In the genomic region with DNA sequence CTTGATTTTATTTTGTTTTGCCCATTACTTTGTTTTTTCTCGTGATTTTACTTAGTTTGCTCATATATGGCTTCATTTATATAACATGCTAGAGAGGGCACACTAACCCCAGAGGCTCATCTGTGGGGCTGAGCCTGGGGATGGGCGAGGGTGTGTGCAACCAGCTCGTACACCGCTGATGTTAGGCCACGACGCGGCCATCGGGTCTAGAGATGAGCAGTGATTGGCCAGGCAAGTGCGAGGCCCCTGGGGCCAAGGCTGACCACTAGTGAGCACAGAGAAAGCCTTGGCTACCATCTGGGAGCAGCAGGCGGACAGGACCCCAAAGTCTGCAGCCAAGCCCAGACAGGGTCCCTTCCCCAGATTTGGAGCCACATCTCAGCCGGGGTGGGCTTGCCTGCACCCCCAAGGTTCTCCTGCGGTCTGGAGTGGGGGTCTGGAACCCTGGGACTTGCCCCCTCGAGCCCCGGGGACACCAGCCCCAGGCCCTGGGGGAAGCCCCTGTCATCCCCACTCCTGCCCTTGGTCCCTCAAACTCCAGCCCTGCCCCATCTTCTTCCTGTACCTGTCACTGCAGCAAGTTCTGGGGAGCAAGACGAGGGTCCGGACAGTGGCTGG, we compare ENCODE assay signal across 1 cellular context.
A peak's percentile ranks its signal among the peaks of the same experiment; 100 is the strongest.
TF ChIP-seq lines count a peak whose summit lies in the region.

No MANE protein-coding gene starts in this region.

TF ChIP-seq in HepG2, 621 proteins besides CTCF, POLR2A, EP300 and RAD21:
- TF ChIP-seq AGO2 (optimal IDR thresholded peaks at IDR 0.05; ENCODE audit: low read depth, low read length) (peak; percentile 89), AGO1 (IDR thresholded peaks at IDR 0.05; ENCODE audit: low read depth, low read length, poor library complexity, severe bottlenecking) (peak; percentile 80)
- TF ChIP-seq, protein P1, sequence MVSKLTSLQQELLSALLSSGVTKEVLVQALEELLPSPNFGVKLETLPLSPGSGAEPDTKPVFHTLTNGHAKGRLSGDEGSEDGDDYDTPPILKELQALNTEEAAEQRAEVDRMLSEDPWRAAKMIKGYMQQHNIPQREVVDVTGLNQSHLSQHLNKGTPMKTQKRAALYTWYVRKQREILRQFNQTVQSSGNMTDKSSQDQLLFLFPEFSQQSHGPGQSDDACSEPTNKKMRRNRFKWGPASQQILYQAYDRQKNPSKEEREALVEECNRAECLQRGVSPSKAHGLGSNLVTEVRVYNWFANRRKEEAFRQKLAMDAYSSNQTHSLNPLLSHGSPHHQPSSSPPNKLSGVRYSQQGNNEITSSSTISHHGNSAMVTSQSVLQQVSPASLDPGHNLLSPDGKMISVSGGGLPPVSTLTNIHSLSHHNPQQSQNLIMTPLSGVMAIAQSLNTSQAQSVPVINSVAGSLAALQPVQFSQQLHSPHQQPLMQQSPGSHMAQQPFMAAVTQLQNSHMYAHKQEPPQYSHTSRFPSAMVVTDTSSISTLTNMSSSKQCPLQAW (CRISPR knock-in tag; IDR thresholded peaks at IDR 0.05) = no peak
TF ChIP-seq in HepG2: peak in this region for 2.
